ENCODE assay signal across 17 cellular contexts in the genomic region with DNA sequence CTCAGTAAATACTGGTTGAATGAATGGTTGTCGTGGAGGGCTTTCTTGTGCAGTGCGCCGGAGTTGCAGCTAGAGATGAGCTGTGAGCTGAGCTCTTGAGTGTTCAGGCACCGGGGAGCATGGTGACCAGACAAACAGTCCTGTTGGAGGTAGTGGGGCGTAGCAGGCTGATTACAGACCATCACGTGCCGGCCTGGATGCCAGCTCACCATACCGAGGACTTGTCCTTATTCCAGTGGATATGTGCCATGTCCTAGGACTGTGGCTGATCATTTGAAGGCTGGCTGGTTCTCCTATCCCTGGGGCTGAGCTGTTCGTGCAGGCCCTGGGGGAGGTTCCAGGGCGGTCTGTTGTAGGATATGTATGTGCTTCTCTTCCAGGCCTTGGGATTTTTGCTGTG. TPM values are rescaled to one million over a fixed set of nuclear protein-coding genes. Genes with fewer than 3 reads are reported as not detected.
DNase-seq lines count a peak whose midpoint lies in the region; ATAC-seq and TF ChIP-seq lines count a peak whose summit lies in the region.
"Had no signal": no experiment of that assay in that cellular context is flagged by ENCODE, and none has a peak within 500 bp of the region (broad histone marks: within the 10 kb centered on the region; RNA-seq: fewer than 3 reads in every experiment).

No MANE protein-coding gene starts in this region.

- WGBS in IMR-90 (ENCODE audit: extremely low coverage in 2 of 2, insufficient read length in 1 of 2), 2 experiments = no CpG with 5 or more reads among the region's 10 CpGs

- no peak overlapping the region for H3K14ac ChIP-seq in IMR-90 (replicated peaks; ENCODE audit: low read depth, low read length)

- peak overlapping the region in 1 of 2 experiments; percentile 10; a peak in 1 of 4 replicates for H4K8ac ChIP-seq in IMR-90 (ENCODE audit: low read depth in 2 of 2, low read length in 2 of 2)

- peaks cover 84% of the 10 kb centered on the region for H3K4me1 ChIP-seq in BLaER1
- peaks cover 26% of the 10 kb centered on the region for H3K4me1 ChIP-seq in IMR-90 (ENCODE audit: control insufficient read depth, insufficient read depth, low read length)
- peaks cover 20% of the 10 kb centered on the region for H3K4me1 ChIP-seq in osteoblast (ENCODE audit: insufficient read depth, low read length)

- BruUV-seq in IMR-90 (replicated peaks; lab: Mats Ljungman, UMichigan) (no TSS peak), Calu3 (replicated peaks; lab: Mats Ljungman, UMichigan) (no TSS peak)

- TF ChIP-seq POLR2A in IMR-90 (IDR thresholded peaks at IDR 0.05; ENCODE audit: low read depth, low read length) = no peak

- H2BK5ac ChIP-seq in IMR-90 (ENCODE audit: low read depth, low read length, poor library complexity, severe bottlenecking) = peak overlapping the region; percentile 42

- in situ Hi-C loops in IMR-90 (cut with MboI; ENCODE audit: low sequenced_read_pairs) = loop anchor here (25.0 kb wide), 1 partner anchor 122 kb away; the partner anchor contains the start of gene CEP20

- H4K5ac ChIP-seq in IMR-90 (ENCODE audit: low read depth, low read length) = no peak overlapping the region

- H2AK5ac ChIP-seq in IMR-90 (ENCODE audit: low read depth, low read length) = peak overlapping the region; percentile 35

- CTCF ChIA-PET in IMR-90 (lab: Yijun Ruan, JAX) (no interaction called here), Calu3 (lab: Charles Lee) (interaction anchor here (0.6 to 1.1 kb wide), 2 partner anchors 13 to 171 kb away, joined by 3 to 4 read pairs; no protein-coding TSS in a partner anchor)

- H3K27me3 Mint-ChIP-seq in Calu3 (ENCODE audit: unreplicated experiment) = no peaks in the 10 kb centered on the region
- H3K27me3 Mint-ChIP-seq: CD4-positive, alpha-beta T cell had no signal

- peaks cover 38% of the 10 kb centered on the region for H3K36me3 Mint-ChIP-seq in Calu3 (ENCODE audit: insufficient read depth, unreplicated experiment)

- POLR2A ChIA-PET in IMR-90 (lab: Charles Lee; ENCODE audit: unreplicated experiment) = no interaction called here

- peaks cover 37% of the 10 kb centered on the region for H3K79me2 ChIP-seq in osteoblast (ENCODE audit: insufficient read depth, low read length)

- no peak overlapping the region for H3K27ac Mint-ChIP-seq in Calu3 (ENCODE audit: unreplicated experiment)
- H3K27ac Mint-ChIP-seq: mesothelial cell of epicardium had no signal

- H3K4me3 Mint-ChIP-seq in Calu3 (ENCODE audit: low read depth, unreplicated experiment) = no peak overlapping the region
- H3K4me3 Mint-ChIP-seq: CD4-positive, alpha-beta T cell; mesothelial cell of epicardium had no signal

- 0 out of 2 replicates have a peak overlapping the region, but pooled peaks have one; percentile 47 for H4K91ac ChIP-seq in IMR-90 (ENCODE audit: insufficient read depth, low read depth, low read length)

- H3K4ac ChIP-seq in IMR-90 (ENCODE audit: low read depth, low read length) = peak overlapping the region; percentile 48; the same call in 1 of the 2 replicates

- no peak overlapping the region for H2AK9ac ChIP-seq in IMR-90 (replicated peaks; ENCODE audit: low read depth, low read length, poor library complexity)

- H2AFZ ChIP-seq in IMR-90 (replicated peaks; ENCODE audit: low read length, poor library complexity) (no peak overlapping the region), osteoblast (ENCODE audit: low read length) (no peak overlapping the region)

- H3K23ac ChIP-seq in IMR-90 (ENCODE audit: low read depth, low read length) = no peak overlapping the region

- no peak for TF ChIP-seq RAD21 in IMR-90 (IDR thresholded peaks at IDR 0.05; ENCODE audit: low read length)

- H4K20me1 ChIP-seq in BLaER1 (peaks cover 10% of the 10 kb centered on the region), IMR-90 (ENCODE audit: insufficient read depth, low read length) (0 out of 2 replicates have a peak, but pooled peaks cover under 1% of the 10 kb centered on the region), osteoblast (ENCODE audit: insufficient read depth, low read length) (peaks cover 8% of the 10 kb centered on the region)

- H3K27me3 ChIP-seq in BLaER1 (no peaks in the 10 kb centered on the region), IMR-90 (ENCODE audit: control insufficient read depth, insufficient read depth, low read length) (no peaks in the 10 kb centered on the region), osteoblast (ENCODE audit: insufficient read depth, low read length) (no peaks in the 10 kb centered on the region)
- H3K27me3 ChIP-seq: ovary had no signal

- no peak for TF ChIP-seq CTCF in IMR-90 (conservative IDR thresholded peaks at IDR 0.05; ENCODE audit: low read depth, low read length)
- TF ChIP-seq CTCF in epithelial cell of proximal tubule (conservative IDR thresholded peaks at IDR 0.05; ENCODE audit: low read depth, low read length) = no peak
- no peak for TF ChIP-seq CTCF in osteoblast (IDR thresholded peaks at IDR 0.05; ENCODE audit: extremely low read depth, low read depth, low read length)
- no peak for TF ChIP-seq CTCF in Calu3 (IDR thresholded peaks at IDR 0.05; ENCODE audit: unreplicated experiment)

- H2BK120ac ChIP-seq in IMR-90 (ENCODE audit: low read depth, low read length) = no peak overlapping the region

- H3K9me3 ChIP-seq in BLaER1 (peaks cover 7% of the 10 kb centered on the region; the same call in 1 of the 2 replicates), IMR-90 (ENCODE audit: control insufficient read depth, insufficient read depth, low read length) (no peaks in the 10 kb centered on the region), osteoblast (ENCODE audit: low read depth, low read length) (no peaks in the 10 kb centered on the region)
- H3K9me3 ChIP-seq: ovary had no signal

- no peak overlapping the region for H3K4me3 ChIP-seq in BLaER1
- H3K4me3 ChIP-seq in IMR-90 (ENCODE audit: insufficient read depth, low read depth, low read length) = no peak overlapping the region
- no peak overlapping the region for H3K4me3 ChIP-seq in epithelial cell of proximal tubule (ENCODE audit: low read depth, low read length)
- no peak overlapping the region for H3K4me3 ChIP-seq in osteoblast (ENCODE audit: insufficient read depth, low read length)
- H3K4me3 ChIP-seq: ovary had no signal

- H3K4me2 ChIP-seq in BLaER1 (peak overlapping the region; percentile 82), IMR-90 (ENCODE audit: low read depth, low read length) (no peak overlapping the region), osteoblast (ENCODE audit: insufficient read depth, low read length) (no peak overlapping the region)

- H3K9ac ChIP-seq in BLaER1 = 0 out of 2 replicates have a peak overlapping the region, but pooled peaks have one; percentile 36
- no peak overlapping the region for H3K9ac ChIP-seq in IMR-90 (ENCODE audit: low read depth, low read length)

- H3K36me3 ChIP-seq in BLaER1 (peaks cover 51% of the 10 kb centered on the region), IMR-90 (ENCODE audit: control insufficient read depth, insufficient read depth, low read length) (peaks cover 54% of the 10 kb centered on the region), osteoblast (ENCODE audit: insufficient read depth, low read length) (peaks cover 17% of the 10 kb centered on the region)
- H3K36me3 ChIP-seq: ovary had no signal

- peaks cover 6% of the 10 kb centered on the region for H3K4me1 Mint-ChIP-seq in Calu3 (ENCODE audit: low read depth, unreplicated experiment)

- dilution Hi-C loops in IMR-90 (cut with HindIII; ENCODE audit: low sequenced_read_pairs, unreplicated experiment) = no loop called here

- peaks cover 26% of the 10 kb centered on the region for H3K9me1 ChIP-seq in IMR-90 (ENCODE audit: insufficient read depth, low read length)

- intact Hi-C loops in IMR-90 (cut with micrococcal nuclease) (no loop called here), Calu3 (cut with micrococcal nuclease; ENCODE audit: unreplicated experiment) (no loop called here), posterior vena cava (cut with DNase I) (no loop called here)

- no peak overlapping the region for H3K56ac ChIP-seq in IMR-90 (ENCODE audit: extremely low read depth, insufficient read depth, low read length)

- H3K79me1 ChIP-seq in IMR-90 (ENCODE audit: low read depth in 1 of 2, low read length in 2 of 2) = peaks cover 48 to 90% of the 10 kb centered on the region in 2 experiments

- H3K18ac ChIP-seq in IMR-90 (ENCODE audit: low read depth, low read length) = no peak overlapping the region; the same call in 1 of the 2 replicates

- H3K27ac ChIP-seq in BLaER1 = peak overlapping the region; percentile 78
- H3K27ac ChIP-seq in IMR-90 (ENCODE audit: insufficient read depth, low read length) = peak overlapping the region; percentile 32; the same call in 1 of the 2 replicates
- H3K27ac ChIP-seq in osteoblast (ENCODE audit: low read depth, low read length) = no peak overlapping the region
- H3K27ac ChIP-seq: ovary had no signal

- H3K9me3 Mint-ChIP-seq in Calu3 (ENCODE audit: low read depth, unreplicated experiment) = no peaks in the 10 kb centered on the region
- H3K9me3 Mint-ChIP-seq: CD4-positive, alpha-beta T cell; mesothelial cell of epicardium had no signal

- H2BK15ac ChIP-seq in IMR-90 (ENCODE audit: low read depth, low read length) = no peak overlapping the region

- peak overlapping the region; percentile 21; the same call in 1 of the 2 replicates for H2BK20ac ChIP-seq in IMR-90 (ENCODE audit: low read depth, low read length)

- DNase-seq in IMR-90 (no peak), epithelial cell of proximal tubule (ENCODE audit: low read depth) (peak; percentile 61), osteoblast (ENCODE audit: insufficient read length, low spot score, missing footprints) (peak; percentile 69), OCI-M2 (lab: John Stamatoyannopoulos, UW; ENCODE audit: unreplicated experiment) (no peak), Calu3 (no peak), posterior vena cava (ENCODE audit: low spot score) (no peak)
- DNase-seq: activated gamma-delta T cell treated with Interleukin-2 at 50 U/mL for 16 hours; CD4-positive, alpha-beta T cell; foreskin fibroblast; NCI-H1694 treated with DMSO at 0.1 percent for 48 hours; NCI-H526 treated with DMSO at 0.1 percent for 48 hours; ovary; RPMI8226; stimulated activated CD4-positive, alpha-beta T cell treated with anti-CD3 and anti-CD28 coated beads, Interleukin-15, amount 100 ng/mL, for 24 hours; T1000 had no signal

- no peak for ATAC-seq in IMR-90 (ENCODE audit: low read depth)

TF ChIP-seq in IMR-90, 13 proteins besides CTCF, POLR2A, EP300 and RAD21 (continues in another document):
- TF ChIP-seq RCOR1 (IDR thresholded peaks at IDR 0.05; ENCODE audit: insufficient replicate concordance, low read length) (no peak), BHLHE40 (IDR thresholded peaks at IDR 0.05; ENCODE audit: low read depth, low read length) (no peak), CEBPB (IDR thresholded peaks at IDR 0.05; ENCODE audit: low read depth, low read length) (no peak), SMC3 (IDR thresholded peaks at IDR 0.05; ENCODE audit: low read depth, low read length) (no peak), MXI1 (IDR thresholded peaks at IDR 0.05; ENCODE audit: borderline replicate concordance, low read depth, low read length) (no peak)

RNA-seq across cellular contexts. Expression of gene ABCC1, which starts 60.0 kb away (rescaled TPM):
- total RNA-seq in IMR-90 (2012; rRNA removed) (34.4 and 39.4 TPM in 2 replicates), epithelial cell of proximal tubule (15.9 and 18.1 TPM in 2 replicates), osteoblast (33.7 and 37.7 TPM in 2 replicates), Calu3 (2022) (46.3 and 46.4 TPM in 2 replicates), posterior vena cava (10 to 100 TPM; 26.2 to 27.8 TPM)
- polyA plus RNA-seq in IMR-90 (2012; rRNA removed) = 61.8 and 66.0 TPM in 2 replicates
- polyA plus RNA-seq in IMR-90 (2012; cell fraction: cytosol; rRNA removed) = 42.5 and 75.2 TPM in 2 replicates
- 126 and 203 TPM in 2 replicates for polyA plus RNA-seq in IMR-90 (2012; cell fraction: nucleus; rRNA removed; ENCODE audit: low replicate concordance)

Comparison
In these comparisons a context has a peak if more than half of its experiments do, and no peak if none do; other contexts are left out.
1. DNase-seq: peak in epithelial cell of proximal tubule (single experiment) and osteoblast (single experiment); none in IMR-90 (single experiment), OCI-M2 (single experiment), Calu3 (single experiment) and posterior vena cava (single experiment).